In the genomic region with DNA sequence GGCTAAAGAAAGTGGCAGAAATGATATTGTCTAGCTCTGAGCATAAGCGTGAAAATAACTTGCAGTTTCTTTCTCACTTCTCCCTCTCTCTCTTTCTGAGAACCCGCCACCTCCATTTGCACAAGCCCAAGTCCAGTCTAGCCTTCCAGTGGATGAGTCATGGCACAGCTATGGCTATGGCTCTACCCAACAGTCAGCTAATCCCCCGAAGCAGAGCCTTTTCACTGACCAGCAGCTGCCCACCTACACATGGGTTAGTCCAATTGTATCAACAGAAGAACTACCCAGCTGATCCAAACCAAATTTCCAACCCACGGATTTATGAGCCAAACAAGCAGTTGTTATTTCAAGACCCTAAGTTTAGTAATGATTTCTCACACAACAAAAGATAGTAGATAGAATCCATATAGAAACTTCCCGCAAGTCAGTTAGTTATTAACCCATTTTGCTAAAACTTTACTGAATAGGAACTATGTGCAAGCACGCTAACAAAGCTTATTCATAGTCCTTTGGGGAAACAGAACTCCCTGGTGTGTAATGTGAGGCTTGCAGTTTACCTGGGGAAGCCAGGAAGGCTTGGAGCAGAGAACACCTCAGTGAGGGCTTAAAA, we compare ENCODE assay signal across 11 cellular contexts.
A peak's percentile ranks its signal among the peaks of the same experiment; 100 is the strongest.
DNase-seq lines count a peak whose midpoint lies in the region; ATAC-seq and TF ChIP-seq lines count a peak whose summit lies in the region.
"Had no signal": no experiment of that assay in that cellular context is flagged by ENCODE, and none has a peak within 500 bp of the region (broad histone marks: within the 10 kb centered on the region; RNA-seq: fewer than 3 reads in every experiment).

No MANE protein-coding gene starts in this region.

- no peaks in the 10 kb centered on the region for H3K9me3 Mint-ChIP-seq in CD8-positive, alpha-beta T cell
- H3K9me3 Mint-ChIP-seq: neural progenitor cell had no signal

- intact Hi-C loops in CD8-positive, alpha-beta T cell (cut with DNase I, micrococcal nuclease) = loop anchor here in 1 of 2 experiments (10.0 kb wide), 1 partner anchor 439 kb away; no protein-coding TSS in a partner anchor

- no peaks in the 10 kb centered on the region for H3K36me3 ChIP-seq in CD8-positive, alpha-beta T cell (ENCODE audit: insufficient read depth, low read length)
- H3K36me3 ChIP-seq in SJCRH30 = no peaks in the 10 kb centered on the region
- H3K36me3 ChIP-seq: neural progenitor cell, spleen had no signal

- H3K36me3 Mint-ChIP-seq in CD8-positive, alpha-beta T cell = no peaks in the 10 kb centered on the region
- H3K36me3 Mint-ChIP-seq: neural progenitor cell had no signal

- no peaks in the 10 kb centered on the region for H3K9me3 ChIP-seq in CD8-positive, alpha-beta T cell (ENCODE audit: low read length)
- no peaks in the 10 kb centered on the region for H3K9me3 ChIP-seq in SJCRH30 (replicated peaks)
- H3K9me3 ChIP-seq: spleen had no signal

- no peak for DNase-seq in CD8-positive, alpha-beta T cell
- DNase-seq in SJCRH30 (peak; percentile 68 to 75), fibroblast of pulmonary artery (ENCODE audit: low read depth) (peak; percentile 7), middle frontal gyrus (ENCODE audit: extremely low spot score, low spot score) (no peak), cortex of kidney (lab: John Stamatoyannopoulos, UW) (no peak)
- DNase-seq in activated CD8-positive, alpha-beta memory T cell treated with anti-CD3 and anti-CD28 coated beads for 24 hours = no peak
- DNase-seq: left colon, spleen had no signal

- H3K4me1 Mint-ChIP-seq in CD8-positive, alpha-beta T cell (ENCODE audit: low read depth) = peaks cover 24% of the 10 kb centered on the region

- POLR2A ChIA-PET in CD8-positive, alpha-beta T cell (lab: Charles Lee) = no interaction called here

- TF ChIP-seq CTCF in CD8-positive, alpha-beta T cell (IDR thresholded peaks at IDR 0.05) = no peak
- no peak for TF ChIP-seq CTCF in fibroblast of pulmonary artery (IDR thresholded peaks at IDR 0.05; ENCODE audit: low read length, missing control alignments)

- H3K27ac ChIP-seq in CD8-positive, alpha-beta T cell (ENCODE audit: low read depth, low read length) = no peak overlapping the region
- H3K27ac ChIP-seq in SJCRH30 = peak overlapping the region; percentile 39
- H3K27ac ChIP-seq: neural progenitor cell had no signal

- CTCF ChIA-PET in CD8-positive, alpha-beta T cell (lab: Charles Lee) = no interaction called here

- H3K27me3 ChIP-seq in CD8-positive, alpha-beta T cell (ENCODE audit: insufficient read depth, low read length) = no peaks in the 10 kb centered on the region
- H3K27me3 ChIP-seq in SJCRH30 = no peaks in the 10 kb centered on the region
- H3K27me3 ChIP-seq: neural progenitor cell, spleen had no signal

- H3K27ac Mint-ChIP-seq in CD8-positive, alpha-beta T cell = peak overlapping the region; percentile 18
- H3K27ac Mint-ChIP-seq: neural progenitor cell had no signal

- peaks cover 6% of the 10 kb centered on the region for H3K4me1 ChIP-seq in CD8-positive, alpha-beta T cell (ENCODE audit: insufficient read depth, low read length)
- H3K4me1 ChIP-seq in SJCRH30 = peaks cover 17% of the 10 kb centered on the region

- no peak overlapping the region for H3K4me3 Mint-ChIP-seq in CD8-positive, alpha-beta T cell
- H3K4me3 Mint-ChIP-seq: neural progenitor cell had no signal

- no peaks in the 10 kb centered on the region for H3K27me3 Mint-ChIP-seq in CD8-positive, alpha-beta T cell (ENCODE audit: low read depth)

- no peak overlapping the region for H3K4me3 ChIP-seq in CD8-positive, alpha-beta T cell (ENCODE audit: low read depth, low read length)
- no peak overlapping the region for H3K4me3 ChIP-seq in SJCRH30
- H3K4me3 ChIP-seq in fibroblast of pulmonary artery (replicated peaks; ENCODE audit: low read depth, low read length) = no peak overlapping the region
- H3K4me3 ChIP-seq: neural progenitor cell, spleen had no signal

- ATAC-seq in CD8-positive, alpha-beta T cell = no peak
- ATAC-seq in GM18867 (IDR thresholded peaks at IDR 0.05; ENCODE audit: unreplicated experiment) (peak; percentile 36), HG03045 (IDR thresholded peaks at IDR 0.05; ENCODE audit: unreplicated experiment) (no peak)
- ATAC-seq: left colon had no signal

Comparison
In these comparisons a context has a peak if more than half of its experiments do, and no peak if none do; other contexts are left out.
1. DNase-seq: peak in SJCRH30 (2 of 2) and fibroblast of pulmonary artery (single experiment); none in CD8-positive, alpha-beta T cell (0 of 7), activated CD8-positive, alpha-beta memory T cell treated with anti-CD3 and anti-CD28 coated beads for 24 hours (single experiment), middle frontal gyrus (single experiment) and cortex of kidney (single experiment).